ENCODE assay signal across 14 cellular contexts in genomic region chr5:169127431-169127830, GRCh38.
DNase-seq lines count a peak whose midpoint lies in the region; ATAC-seq and TF ChIP-seq lines count a peak whose summit lies in the region.
"Had no signal": no experiment of that assay in that cellular context is flagged by ENCODE, and none has a peak within 500 bp of the region (broad histone marks: within the 10 kb centered on the region; RNA-seq: fewer than 3 reads in every experiment).

No MANE protein-coding gene starts in this region.

- no peaks in the 10 kb centered on the region for H3K9me2 ChIP-seq in MM.1S (replicated peaks; ENCODE audit: insufficient read depth, low read length)

- H3K4me3 ChIP-seq in MM.1S (ENCODE audit: low read length): 0 out of 2 replicates have a peak overlapping the region, but pooled peaks have one; percentile 21
- H3K4me3 ChIP-seq: GM23248 had no signal

- POLR2A ChIA-PET in WTC11 (lab: Charles Lee): no interaction called here

- H3F3A ChIP-seq in MM.1S (ENCODE audit: insufficient read depth, low read length): peaks cover 11% of the 10 kb centered on the region

- peaks cover 35% of the 10 kb centered on the region for H3K4me1 ChIP-seq in MM.1S (ENCODE audit: low read length)

- peaks cover 14% of the 10 kb centered on the region for H3K9me3 Mint-ChIP-seq in WTC11
- H3K9me3 Mint-ChIP-seq in neural crest cell: no peaks in the 10 kb centered on the region
- no peaks in the 10 kb centered on the region; the same call in 1 of the 2 replicates for H3K9me3 Mint-ChIP-seq in HFFc6
- H3K9me3 Mint-ChIP-seq in activated T-cell treated with anti-CD3 and anti-CD28 coated beads, Interleukin-2, amount 50 U/mL, for 24 hours: no peaks in the 10 kb centered on the region

- no peaks in the 10 kb centered on the region for H3K79me2 ChIP-seq in MM.1S (ENCODE audit: low read length)

- H3K27ac Mint-ChIP-seq in WTC11: no peak overlapping the region
- peak overlapping the region; percentile 97 for H3K27ac Mint-ChIP-seq in neural crest cell (ENCODE audit: unreplicated experiment)
- H3K27ac Mint-ChIP-seq in HFFc6: no peak overlapping the region
- no peak overlapping the region for H3K27ac Mint-ChIP-seq in activated T-cell treated with anti-CD3 and anti-CD28 coated beads, Interleukin-2, amount 50 U/mL, for 24 hours
- H3K27ac Mint-ChIP-seq: CD4-positive, CD25-positive, alpha-beta regulatory T cell had no signal

- H3K27ac ChIP-seq in MM.1S (ENCODE audit: low read length): peak overlapping the region; percentile 78; the same call in 1 of the 2 replicates

- DNase-seq in MM.1S (peak; percentile 92), WTC11 (ENCODE audit: low spot score) (no peak), neural crest cell (ENCODE audit: low read depth, low spot score) (no peak), superior temporal gyrus (ENCODE audit: extremely low spot score) (no peak), HFFc6 (no peak)
- no peak for DNase-seq in activated T-cell treated with anti-CD3 and anti-CD28 coated beads, Interleukin-2, amount 50 U/mL, for 24 hours
- DNase-seq: ACHN; BE2C; C1 segment of cervical spinal cord; Caco-2; CD4-positive, CD25-positive, alpha-beta regulatory T cell; H7 had no signal

- peak overlapping the region; percentile 16; the same call in 1 of the 2 replicates for H3K9ac ChIP-seq in MM.1S (ENCODE audit: low read length)
- H3K9ac ChIP-seq: GM23248 had no signal

- CTCF ChIA-PET in WTC11 (lab: Charles Lee): no interaction called here

- no peaks in the 10 kb centered on the region for H3K27me3 Mint-ChIP-seq in WTC11 (ENCODE audit: low read depth)
- H3K27me3 Mint-ChIP-seq in neural crest cell (ENCODE audit: low read depth): no peaks in the 10 kb centered on the region
- H3K27me3 Mint-ChIP-seq in HFFc6 (ENCODE audit: insufficient read depth): no peaks in the 10 kb centered on the region
- no peaks in the 10 kb centered on the region for H3K27me3 Mint-ChIP-seq in activated T-cell treated with anti-CD3 and anti-CD28 coated beads, Interleukin-2, amount 50 U/mL, for 24 hours

- peak overlapping the region; percentile 74 for H3K4me2 ChIP-seq in MM.1S (ENCODE audit: low read depth, low read length)

- peak; percentile 52; the same call in 1 of the 2 replicates for ATAC-seq in WTC11
- ATAC-seq in HG02981 (IDR thresholded peaks at IDR 0.05; ENCODE audit: unreplicated experiment): no peak

- H3K4me1 Mint-ChIP-seq in WTC11 (peaks cover 27% of the 10 kb centered on the region), neural crest cell (peaks cover 22% of the 10 kb centered on the region), HFFc6 (ENCODE audit: low read depth) (peaks cover 19% of the 10 kb centered on the region)
- no peaks in the 10 kb centered on the region for H3K4me1 Mint-ChIP-seq in activated T-cell treated with anti-CD3 and anti-CD28 coated beads, Interleukin-2, amount 50 U/mL, for 24 hours (ENCODE audit: low read depth)
- H3K4me1 Mint-ChIP-seq: CD4-positive, CD25-positive, alpha-beta regulatory T cell had no signal

- TF ChIP-seq CTCF in MM.1S (IDR thresholded peaks at IDR 0.05; ENCODE audit: low read length) (no peak), WTC11 (IDR thresholded peaks at IDR 0.05) (no peak), neural crest cell (conservative IDR thresholded peaks at IDR 0.05) (no peak), HFFc6 (IDR thresholded peaks at IDR 0.05) (no peak)

- H3K36me3 Mint-ChIP-seq in WTC11 (peaks cover 8% of the 10 kb centered on the region; the same call in 1 of the 2 replicates), neural crest cell (ENCODE audit: low read depth) (no peaks in the 10 kb centered on the region), HFFc6 (ENCODE audit: low read depth) (no peaks in the 10 kb centered on the region)
- H3K36me3 Mint-ChIP-seq in activated T-cell treated with anti-CD3 and anti-CD28 coated beads, Interleukin-2, amount 50 U/mL, for 24 hours (ENCODE audit: low read depth): no peaks in the 10 kb centered on the region
- H3K36me3 Mint-ChIP-seq: CD4-positive, CD25-positive, alpha-beta regulatory T cell had no signal

- no peaks in the 10 kb centered on the region for H3K9me3 ChIP-seq in MM.1S (replicated peaks; ENCODE audit: insufficient read depth, low read length)
- H3K9me3 ChIP-seq: BE2C, Caco-2 had no signal

- no peaks in the 10 kb centered on the region for H3K27me3 ChIP-seq in MM.1S (replicated peaks; ENCODE audit: insufficient read depth, low read length)
- H3K27me3 ChIP-seq: BE2C had no signal

- no peaks in the 10 kb centered on the region for H3K36me3 ChIP-seq in MM.1S (replicated peaks; ENCODE audit: insufficient read depth, low read length)
- H3K36me3 ChIP-seq: BE2C had no signal

- H3K4me3 Mint-ChIP-seq in WTC11 (no peak overlapping the region), neural crest cell (no peak overlapping the region), HFFc6 (no peak overlapping the region)
- no peak overlapping the region for H3K4me3 Mint-ChIP-seq in activated T-cell treated with anti-CD3 and anti-CD28 coated beads, Interleukin-2, amount 50 U/mL, for 24 hours
- H3K4me3 Mint-ChIP-seq: CD4-positive, CD25-positive, alpha-beta regulatory T cell had no signal

- H2AFZ ChIP-seq in MM.1S (ENCODE audit: low read length): peak overlapping the region; percentile 8
- H2AFZ ChIP-seq: GM23248 had no signal

- no peaks in the 10 kb centered on the region for H4K20me1 ChIP-seq in MM.1S (ENCODE audit: insufficient read depth, low read length)

TF ChIP-seq in WTC11, 78 proteins besides CTCF, POLR2A, EP300 and RAD21:
- TF ChIP-seq SMAD4 (CRISPR knock-in tag; IDR thresholded peaks at IDR 0.05) (no peak), CREB1 (CRISPR knock-in tag; IDR thresholded peaks at IDR 0.05) (no peak), SOX15 (CRISPR knock-in tag; IDR thresholded peaks at IDR 0.05) (no peak), HMGA2 (CRISPR knock-in tag; IDR thresholded peaks at IDR 0.05) (no peak), RORB (CRISPR knock-in tag; IDR thresholded peaks at IDR 0.05) (no peak), NFYB (CRISPR knock-in tag; conservative IDR thresholded peaks at IDR 0.05; ENCODE audit: low read depth) (no peak), EMX1 (CRISPR knock-in tag; IDR thresholded peaks at IDR 0.05) (no peak)
TF ChIP-seq in WTC11: peak in this region for 0.
